In the genomic region with DNA sequence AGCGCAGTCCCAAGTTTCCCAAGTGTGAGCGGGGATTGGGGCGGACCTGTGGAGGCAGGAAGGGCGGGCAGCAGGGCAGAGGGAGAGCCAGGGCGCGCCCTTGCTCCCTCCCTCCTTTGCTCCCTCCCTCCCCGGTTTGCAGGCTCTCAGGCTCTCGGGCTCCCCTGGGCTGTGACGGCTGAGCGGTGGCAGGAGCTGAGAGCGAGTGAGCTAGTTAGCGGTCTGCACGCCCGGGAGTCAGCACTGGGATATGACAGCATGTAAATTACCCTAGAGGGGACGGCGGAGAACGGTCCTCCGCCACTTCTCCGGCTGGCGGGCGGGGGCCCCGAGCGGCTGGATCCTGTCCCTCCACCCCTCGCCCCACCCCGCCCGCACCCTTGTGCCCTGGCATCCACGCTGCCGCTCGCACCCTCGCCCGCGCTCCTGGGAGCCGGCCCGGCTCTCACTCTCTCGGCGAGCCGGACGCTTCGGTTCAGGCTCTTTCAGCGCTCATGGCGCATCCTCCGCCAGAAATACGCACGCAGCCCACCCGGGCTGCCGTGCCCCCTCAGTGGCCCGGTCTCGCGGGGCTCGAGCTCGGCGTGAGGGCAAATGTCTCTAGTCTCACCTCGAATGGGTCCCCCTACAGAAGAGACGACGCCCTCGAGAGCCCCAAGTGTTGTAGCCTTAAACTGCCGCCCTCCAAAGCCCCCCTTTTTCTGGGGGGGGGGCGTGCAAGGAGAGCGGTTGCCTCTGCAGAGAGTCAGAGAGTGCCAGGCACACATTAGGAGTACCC, we compare ENCODE assay signal across 9 cellular contexts. TPM values are rescaled to one million over a fixed set of nuclear protein-coding genes. Genes with fewer than 3 reads are reported as not detected.
A peak's percentile ranks its signal among the peaks of the same experiment; 100 is the strongest.
DNase-seq lines count a peak whose midpoint lies in the region; ATAC-seq and TF ChIP-seq lines count a peak whose summit lies in the region.
"Had no signal": no experiment of that assay in that cellular context is flagged by ENCODE, and none has a peak within 500 bp of the region (broad histone marks: within the 10 kb centered on the region; RNA-seq: fewer than 3 reads in every experiment).

Gene TSC22D3 (minus strand): TSS at position 54 of the 778 bp plus-strand sequence. CDS start 368 bp downstream, outside the sequence.

- H3K27ac ChIP-seq in HUES48 (ENCODE audit: low read depth, low read length): no peak within 1 kb of the TSS
- H3K27ac ChIP-seq in esophagus squamous epithelium: peak within 1 kb of the TSS; percentile 82 to 94 (median 88)
- no peak within 1 kb of the TSS for H3K27ac ChIP-seq in muscle layer of duodenum (ENCODE audit: low read length)
- H3K27ac ChIP-seq: epithelial cell of prostate had no signal

- H3K9me3 ChIP-seq in HUES48 (ENCODE audit: control insufficient read depth, insufficient read depth, low read length): no peaks in the 10 kb centered on the region
- no peaks in the 10 kb centered on the region for H3K9me3 ChIP-seq in esophagus squamous epithelium
- H3K9me3 ChIP-seq in muscle layer of duodenum (ENCODE audit: control insufficient read depth in 1 of 2, low read length in 2 of 2): no peaks in the 10 kb centered on the region

- DNase-seq in Calu3: peak; percentile 79
- peak; percentile 39 for DNase-seq in activated T-helper 1 cell treated with Interleukin-2 at 50 U/mL for 16 hours (ENCODE audit: low read depth)
- peak; percentile 18 for DNase-seq in esophagus squamous epithelium (lab: John Stamatoyannopoulos, UW)
- peak; percentile 47 to 63 for DNase-seq in stimulated activated naive CD8-positive, alpha-beta T cell treated with anti-CD3 and anti-CD28 coated beads, Interleukin-15, amount 100 ng/mL, for 72 hours

- CTCF ChIA-PET in Calu3 (lab: Charles Lee): interaction anchor here (0.7 to 3.7 kb wide), 12 partner anchors 9 to 301 kb away, joined by 3 to 51 read pairs (median 4); no protein-coding TSS in a partner anchor

- peak within 1 kb of the TSS; percentile 72 for H3K4me3 Mint-ChIP-seq in Calu3 (ENCODE audit: low read depth, unreplicated experiment)
- H3K4me3 Mint-ChIP-seq in stimulated activated naive CD8-positive, alpha-beta T cell treated with anti-CD3 and anti-CD28 coated beads, Interleukin-15, amount 100 ng/mL, for 72 hours: peak within 1 kb of the TSS; percentile 94 to 95

- H3K27me3 ChIP-seq in HUES48 (ENCODE audit: control insufficient read depth, insufficient read depth, low read length) (peaks cover 58% of the 10 kb centered on the region), esophagus squamous epithelium (no peaks in the 10 kb centered on the region), muscle layer of duodenum (ENCODE audit: low read depth, low read length) (no peaks in the 10 kb centered on the region)

- WGBS in esophagus squamous epithelium, 2 donors: 19% methylated on average over 6 of the region's 59 CpGs; no CpG with 5 or more reads in 1 of the 2 donors

- peaks cover 18% of the 10 kb centered on the region for H3K36me3 Mint-ChIP-seq in Calu3 (ENCODE audit: insufficient read depth, unreplicated experiment)

- H3K9ac ChIP-seq in HUES48 (ENCODE audit: low read depth, low read length): no peak within 1 kb of the TSS

- H3K36me3 ChIP-seq in HUES48 (ENCODE audit: control insufficient read depth, insufficient read depth, low read length) (no peaks in the 10 kb centered on the region), esophagus squamous epithelium (peaks cover 0 to 5% (median 0%) of the 10 kb centered on the region in 3 donors), muscle layer of duodenum (ENCODE audit: control insufficient read depth in 1 of 2, insufficient read depth in 2 of 2, low read length in 2 of 2) (no peaks in the 10 kb centered on the region)

- TF ChIP-seq CTCF in Calu3 (IDR thresholded peaks at IDR 0.05; ENCODE audit: unreplicated experiment): no peak
- peak in 2 of 6 experiments; percentile 8 to 34 for TF ChIP-seq CTCF in esophagus squamous epithelium (IDR thresholded peaks at IDR 0.05)

- H3K4me3 ChIP-seq in HUES48 (ENCODE audit: low read depth, low read length) (peak within 1 kb of the TSS; percentile 71), esophagus squamous epithelium (peak within 1 kb of the TSS; percentile 52 to 70 (median 64)), muscle layer of duodenum (ENCODE audit: low read depth in 1 of 2, low read length in 2 of 2) (peak within 1 kb of the TSS; percentile 60 to 70)

- H3K27me3 Mint-ChIP-seq in Calu3 (ENCODE audit: unreplicated experiment): no peaks in the 10 kb centered on the region
- H3K27me3 Mint-ChIP-seq in stimulated activated naive CD8-positive, alpha-beta T cell treated with anti-CD3 and anti-CD28 coated beads, Interleukin-15, amount 100 ng/mL, for 72 hours: no peaks in the 10 kb centered on the region

- H3K4me1 ChIP-seq in HUES48 (ENCODE audit: control insufficient read depth, insufficient read depth, low read length) (peaks cover 48% of the 10 kb centered on the region), esophagus squamous epithelium (peaks cover 0 to 43% (median 0%) of the 10 kb centered on the region in 3 donors), muscle layer of duodenum (ENCODE audit: control insufficient read depth in 1 of 2, insufficient read depth in 2 of 2, low read length in 2 of 2) (peaks cover 0 to 15% of the 10 kb centered on the region in 2 donors)

- TF ChIP-seq POLR2A in esophagus squamous epithelium (IDR thresholded peaks at IDR 0.05): peak in 2 of 4 donors; percentile 64 to 68

- intact Hi-C loops in Calu3 (cut with micrococcal nuclease; ENCODE audit: unreplicated experiment): loop anchor here (2.0 to 5.0 kb wide), 5 partner anchors 44 to 234 kb away; no protein-coding TSS in a partner anchor
- intact Hi-C loops in esophagus squamous epithelium (cut with DNase I): loop anchor here (5.0 kb wide), 1 partner anchor 119 kb away; no protein-coding TSS in a partner anchor

- BruUV-seq in Calu3 (replicated peaks; lab: Mats Ljungman, UMichigan): no TSS peak

- peaks cover 20% of the 10 kb centered on the region for H3K4me1 Mint-ChIP-seq in Calu3 (ENCODE audit: low read depth, unreplicated experiment)
- peaks cover 21% of the 10 kb centered on the region for H3K4me1 Mint-ChIP-seq in stimulated activated naive CD8-positive, alpha-beta T cell treated with anti-CD3 and anti-CD28 coated beads, Interleukin-15, amount 100 ng/mL, for 72 hours

- no peaks in the 10 kb centered on the region for H3K9me3 Mint-ChIP-seq in Calu3 (ENCODE audit: low read depth, unreplicated experiment)
- no peaks in the 10 kb centered on the region for H3K9me3 Mint-ChIP-seq in stimulated activated naive CD8-positive, alpha-beta T cell treated with anti-CD3 and anti-CD28 coated beads, Interleukin-15, amount 100 ng/mL, for 72 hours

- H3K27ac Mint-ChIP-seq in Calu3 (ENCODE audit: unreplicated experiment): peak within 1 kb of the TSS; percentile 42
- peak within 1 kb of the TSS; percentile 86 to 97 for H3K27ac Mint-ChIP-seq in stimulated activated naive CD8-positive, alpha-beta T cell treated with anti-CD3 and anti-CD28 coated beads, Interleukin-15, amount 100 ng/mL, for 72 hours

- ATAC-seq in GM21515 (IDR thresholded peaks at IDR 0.05; ENCODE audit: unreplicated experiment): peak; percentile 89
- peak; percentile 89 for ATAC-seq in stimulated activated naive CD8-positive, alpha-beta T cell treated with anti-CD3 and anti-CD28 coated beads, Interleukin-15, amount 100 ng/mL, for 72 hours

TF ChIP-seq in PFSK-1, 5 proteins besides CTCF, POLR2A, EP300 and RAD21:
- no peak for TF ChIP-seq SIN3A (IDR thresholded peaks at IDR 0.05; ENCODE audit: borderline replicate concordance, insufficient read depth, low read length)
- TF ChIP-seq REST (IDR thresholded peaks at IDR 0.05; ENCODE audit: insufficient read depth in 1 of 2, low read depth in 2 of 2, low read length in 2 of 2): no peak
- TF ChIP-seq FOXP2 (optimal IDR thresholded peaks at IDR 0.05; ENCODE audit: borderline replicate concordance, extremely low read depth, extremely low read length, insufficient read depth): peak; percentile 20
- no peak for TF ChIP-seq TAF1 (IDR thresholded peaks at IDR 0.05; ENCODE audit: borderline replicate concordance, insufficient read depth, low read length)
TF ChIP-seq in PFSK-1: peak in this region for 1.

RNA-seq across cellular contexts. Expression of gene TSC22D3, which starts in this region (rescaled TPM):
- 35.1 and 48.3 TPM in 2 replicates for total RNA-seq in Calu3 (2022)
- 8.3 TPM for polyA plus RNA-seq in PFSK-1 (2012; ENCODE audit: insufficient read length, low read depth)
- 100 to 1,000 TPM in 3 of 4 donors, 10 to 100 TPM in 1; 50.2 to 558 (median 140) TPM for total RNA-seq in esophagus squamous epithelium

Comparison
In these comparisons a context has a peak if more than half of its experiments do, and no peak if none do; other contexts are left out.
1. DNase-seq: peak in every context shown above with its lines; median percentile 79 in Calu3; 55 in stimulated activated naive CD8-positive, alpha-beta T cell treated with anti-CD3 and anti-CD28 coated beads, Interleukin-15, amount 100 ng/mL, for 72 hours; 39 in activated T-helper 1 cell treated with Interleukin-2 at 50 U/mL for 16 hours; 18 in esophagus squamous epithelium.
2. H3K27ac ChIP-seq: peak in esophagus squamous epithelium (4 of 4); none in HUES48 (single experiment) and muscle layer of duodenum (single experiment).
3. Peak in every context shown above with its lines, with median percentiles within 50 percentile points of each other: H3K4me3 ChIP-seq.